9 cellular contexts compared by ENCODE assay signal in the genomic region with DNA sequence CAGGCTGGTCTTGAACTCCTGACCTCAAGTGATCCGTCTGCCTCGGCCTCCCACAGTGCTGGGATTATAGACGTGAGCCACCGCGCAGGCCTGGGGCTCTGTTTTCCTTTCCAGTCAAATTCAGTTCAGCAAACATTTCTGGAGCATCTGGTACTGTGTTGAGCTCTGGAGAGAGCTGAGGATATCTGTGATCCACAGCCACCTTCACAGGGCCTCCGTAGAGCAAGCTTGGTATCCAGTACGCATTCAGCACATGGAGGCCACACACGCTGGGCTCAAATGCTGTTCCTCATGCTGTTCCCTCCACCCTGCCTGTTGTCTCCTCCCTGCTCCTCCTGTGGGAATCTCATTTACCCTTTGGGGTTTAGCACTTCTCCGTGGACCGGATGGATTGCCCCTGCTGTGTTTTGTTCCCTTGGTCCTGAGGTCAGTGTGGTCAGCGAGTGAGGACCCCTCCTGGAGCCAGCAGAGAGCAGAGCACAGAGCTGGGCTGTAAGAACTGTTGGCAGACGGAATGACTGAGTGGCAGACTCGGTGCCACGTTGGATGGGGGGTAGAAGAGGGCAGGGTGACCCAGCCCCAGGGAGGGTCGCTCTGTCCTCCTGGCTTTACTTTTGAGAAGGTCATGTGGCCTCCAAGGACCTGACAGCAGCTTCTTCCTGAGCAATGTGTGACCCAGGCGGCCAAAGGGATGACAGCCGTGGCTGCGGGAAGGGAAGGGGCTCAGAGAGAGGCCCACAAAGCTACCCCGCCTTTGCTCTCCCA. TPM values are rescaled to one million over a fixed set of nuclear protein-coding genes. Genes with fewer than 3 reads are reported as not detected.
DNase-seq lines count a peak whose midpoint lies in the region; ATAC-seq, FAIRE-seq and TF ChIP-seq lines count a peak whose summit lies in the region.
"Had no signal": no experiment of that assay in that cellular context is flagged by ENCODE, and none has a peak within 500 bp of the region (broad histone marks: within the 10 kb centered on the region; RNA-seq: fewer than 3 reads in every experiment).

No MANE protein-coding gene starts in this region.

- H3K4me1 Mint-ChIP-seq in memory B cell: peaks cover 9% of the 10 kb centered on the region

- peak overlapping the region; percentile 44; the same call in 1 of the 2 replicates for H3K9ac ChIP-seq in GM12878 (ENCODE audit: control insufficient read depth, insufficient read depth, low read length)

- no peak for ATAC-seq in Right ventricle myocardium superior (ENCODE audit: poor library complexity)
- no peak for ATAC-seq in GM12878
- ATAC-seq in memory B cell (ENCODE audit: low read depth): no peak
- no peak for ATAC-seq in mucosa of descending colon
- ATAC-seq in GM21737 (IDR thresholded peaks at IDR 0.05; ENCODE audit: unreplicated experiment): no peak

- H3K36me3 Mint-ChIP-seq in memory B cell: no peaks in the 10 kb centered on the region

- peaks cover 8% of the 10 kb centered on the region for H3K4me1 ChIP-seq in cardiac muscle cell (ENCODE audit: low read depth)
- H3K4me1 ChIP-seq in GM12878 (ENCODE audit: control insufficient read depth, insufficient read depth, low read length): no peaks in the 10 kb centered on the region; the same call in 1 of the 2 replicates
- H3K4me1 ChIP-seq in transverse colon: peaks cover 0 to 18% (median 7%) of the 10 kb centered on the region in 4 donors
- H3K4me1 ChIP-seq in mucosa of descending colon (ENCODE audit: low read depth): peaks cover 5% of the 10 kb centered on the region

- H2AFZ ChIP-seq in GM12878 (ENCODE audit: control insufficient read depth, low read depth, low read length): no peak overlapping the region

- H3K27ac Mint-ChIP-seq in memory B cell: peak overlapping the region; percentile 86

- H3K4me3 ChIP-seq in cardiac muscle cell (peak overlapping the region; percentile 30), GM12878 (peak overlapping the region; percentile 72; the same call in 1 of the 2 replicates), transverse colon (peak overlapping the region in 3 of 4 donors; percentile 66 to 76 (median 75)), mucosa of descending colon (no peak overlapping the region)

- no peaks in the 10 kb centered on the region for H3K27me3 Mint-ChIP-seq in memory B cell

- BruUV-seq in GM12878 (replicated peaks; lab: Mats Ljungman, UMichigan): no TSS peak

- RAD21 ChIA-PET in GM12878 (lab: Charles Lee; ENCODE audit: unreplicated experiment): no interaction called here

- TF ChIP-seq RAD21 in GM12878 (IDR thresholded peaks at IDR 0.05; ENCODE audit: insufficient read depth, low read depth, low read length): no peak

- CTCF ChIA-PET in GM12878 (lab: Yijun Ruan, JAX): interaction anchor here (0.5 to 1.9 kb wide), 3 partner anchors 62 to 311 kb away, joined by 3 to 8 read pairs (median 3); no protein-coding TSS in a partner anchor

- H3K27ac ChIP-seq in cardiac muscle cell (no peak overlapping the region), GM12878 (ENCODE audit: control insufficient read depth, insufficient read depth) (no peak overlapping the region), transverse colon (peak overlapping the region; percentile 52 to 77 (median 58))

- H3K79me2 ChIP-seq in GM12878 (ENCODE audit: control insufficient read depth, insufficient read depth, low read length): no peaks in the 10 kb centered on the region

- in situ Hi-C loops in GM12878 (cut with MboI) (no loop called here), transverse colon (cut with MboI; ENCODE audit: low pct_ligation_motif_present in 1 of 4, low pct_unique_long_range_greater_than_20kb in 1 of 4, low sequenced_read_pairs in 3 of 4) (no loop called here)

- no peak for FAIRE-seq in GM12878 (lab: Jason Lieb, UNC)

- intact Hi-C loops in Right ventricle myocardium superior (cut with DNase I): no loop called here
- intact Hi-C loops in GM12878 (cut with micrococcal nuclease; ENCODE audit: unreplicated experiment): no loop called here
- intact Hi-C loops in transverse colon (cut with DNase I; ENCODE audit: low total_unique reads): no loop called here
- intact Hi-C loops in mucosa of descending colon (cut with DNase I, micrococcal nuclease): no loop called here

- H3K9me3 ChIP-seq in cardiac muscle cell (ENCODE audit: low read depth) (no peaks in the 10 kb centered on the region), GM12878 (replicated peaks; ENCODE audit: control insufficient read depth, insufficient read depth, low read length) (no peaks in the 10 kb centered on the region), transverse colon (no peaks in the 10 kb centered on the region), mucosa of descending colon (no peaks in the 10 kb centered on the region)

- peak overlapping the region; percentile 77 for H3K4me3 Mint-ChIP-seq in memory B cell

- H3K36me3 ChIP-seq in cardiac muscle cell: no peaks in the 10 kb centered on the region
- H3K36me3 ChIP-seq in GM12878 (ENCODE audit: control insufficient read depth in 2 of 2, insufficient read depth in 2 of 2, low read length in 1 of 2): no peaks in the 10 kb centered on the region
- H3K36me3 ChIP-seq in transverse colon: no peaks in the 10 kb centered on the region
- no peaks in the 10 kb centered on the region for H3K36me3 ChIP-seq in mucosa of descending colon (ENCODE audit: low read depth)

- POLR2A ChIA-PET in GM12878 (lab: Charles Lee): interaction anchor here (0.6 kb wide), 1 partner anchor 130 kb away, joined by 4 read pairs; no protein-coding TSS in a partner anchor

- H3K9me3 Mint-ChIP-seq in memory B cell: no peaks in the 10 kb centered on the region

- SMC1A ChIA-PET in GM12878 (lab: Charles Lee; ENCODE audit: uncharacterized antibody, unreplicated experiment): interaction anchor here (1.2 kb wide), 1 partner anchor 166 kb away, joined by 3 read pairs; no protein-coding TSS in a partner anchor

- no peaks in the 10 kb centered on the region for H4K20me1 ChIP-seq in GM12878 (ENCODE audit: control insufficient read depth, insufficient read depth)

- no peak for DNase-seq in cardiac muscle cell (ENCODE audit: low read depth in 1 of 2, low spot score in 1 of 2)
- DNase-seq in Right ventricle myocardium superior: no peak
- DNase-seq in GM12878 (ENCODE audit: low read depth, low spot score): no peak
- no peak for DNase-seq in memory B cell (ENCODE audit: low spot score in 2 of 2)
- no peak for DNase-seq in transverse colon
- DNase-seq in mucosa of descending colon: no peak
- DNase-seq in T1000 (lab: John Stamatoyannopoulos, UW): no peak

- TF ChIP-seq POLR2A in GM12878 (IDR thresholded peaks at IDR 0.05; ENCODE audit: low read depth, low read length) (no peak), transverse colon (IDR thresholded peaks at IDR 0.05) (no peak)

- no peak for TF ChIP-seq CTCF in cardiac muscle cell (IDR thresholded peaks at IDR 0.05; ENCODE audit: low read depth, low read length)
- no peak for TF ChIP-seq CTCF in GM12878 (IDR thresholded peaks at IDR 0.05 in 2 of 3, conservative IDR thresholded peaks at IDR 0.05 in 1 of 3; ENCODE audit: control insufficient read depth in 2 of 3, extremely low read depth in 1 of 3, insufficient read depth in 1 of 3, low read depth in 3 of 3, low read length in 3 of 3)
- TF ChIP-seq CTCF in transverse colon (IDR thresholded peaks at IDR 0.05): no peak
- no peak for TF ChIP-seq CTCF in mucosa of descending colon (IDR thresholded peaks at IDR 0.05)

- 70% methylated on average over 19 of the region's 19 CpGs for WGBS in GM12878 (ENCODE audit: insufficient coverage, insufficient replicate concordance, low lambda C conversion rate, missing lambda C conversion rate)
- WGBS in transverse colon (ENCODE audit: low coverage in 1 of 2), 2 donors: 76 to 80% methylated on average over 1 to 19 of the region's 19 CpGs

- TF ChIP-seq EP300 in GM12878 (IDR thresholded peaks at IDR 0.05; ENCODE audit: borderline replicate concordance in 1 of 2, control insufficient read depth in 1 of 2, low read depth in 2 of 2, low read length in 2 of 2) (no peak), transverse colon (IDR thresholded peaks at IDR 0.05; ENCODE audit: low read depth) (no peak)

- H3K4me2 ChIP-seq in GM12878 (ENCODE audit: control insufficient read depth, insufficient read depth): peak overlapping the region; percentile 92; the same call in 1 of the 2 replicates

- peaks cover 5% of the 10 kb centered on the region for H3K27me3 ChIP-seq in cardiac muscle cell
- no peaks in the 10 kb centered on the region for H3K27me3 ChIP-seq in GM12878 (replicated peaks in 1 of 2; ENCODE audit: control insufficient read depth in 2 of 2, insufficient read depth in 2 of 2, low read length in 1 of 2)
- no peaks in the 10 kb centered on the region for H3K27me3 ChIP-seq in transverse colon

RNA-seq across cellular contexts. Expression of a gene that starts 0.9 kb away (rescaled TPM):
- total RNA-seq in cardiac muscle cell (7.6 and 15.1 TPM in 2 replicates), Right ventricle myocardium superior (16.8 TPM), GM12878 (2014; rRNA removed) (3.5 and 4.7 TPM in 2 replicates), GM12878 (2014; rRNA removed; fragmentation: Illumina TruSeq; extraction: Trizol) (1.9 and 2.1 TPM in 2 replicates), GM12878 (2021) (2.8 and 4.2 TPM in 2 replicates), transverse colon (10 to 100 TPM in 1 of 4 donors, 1 to 10 TPM in 2, not detected in 1; 6.4 to 54.1 (median 9.3) TPM), mucosa of descending colon (10 to 100 TPM in 2 of 3 donors, 1 to 10 TPM in 1; 7.7 to 12.7 (median 11.5) TPM)
- polyA plus RNA-seq in cardiac muscle cell (9.3 and 9.8 TPM in 2 replicates), GM12878 (2011; rRNA removed) (0.04 and 0.14 TPM in 2 replicates), GM12878 (2014; fragmentation: Illumina TruSeq; extraction: Trizol) (0.54 and 2.1 TPM in 2 replicates), GM12878 (2014; fragmentation: Nextera tagmentation; extraction: Ambion mirVana) (under 1 TPM; 0.23 to 0.73 TPM), GM12878 (2014; rRNA removed) (3.4 and 4.2 TPM in 2 replicates), GM12878 (2016; fragmentation: Nextera tagmentation; extraction: Ambion mirVana) (1 to 10 TPM; 1.3 to 2.0 TPM)
- total RNA-seq in GM12878 (2013; cell fraction: nucleolus; rRNA removed): 0.37 and 0.96 TPM in 2 replicates
- 0.85 TPM for polyA plus RNA-seq in GM12878 (2011; ENCODE audit: low read depth)
- polyA plus RNA-seq in GM12878 (2011; cell fraction: cytosol; rRNA removed): 0.07 and 0.08 TPM in 2 replicates
- 0.22 and 0.31 TPM in 2 replicates for polyA plus RNA-seq in GM12878 (2011; cell fraction: nucleus; rRNA removed)
- 2.6 and 2.9 TPM in 2 replicates for polyA plus RNA-seq in GM12878 (2012)
- 0.05 TPM in 1 of 2 replicates, not detected in the other for polyA minus RNA-seq in GM12878 (2011; rRNA and poly(A)+ RNA removed)
- polyA minus RNA-seq in GM12878 (2011; cell fraction: cytosol; rRNA and poly(A)+ RNA removed): not detected in 2 replicates
- 0.29 TPM in 1 of 2 replicates, not detected in the other for polyA minus RNA-seq in GM12878 (2011; cell fraction: nucleus; rRNA and poly(A)+ RNA removed)

RNA-seq across cellular contexts. Expression of a gene that starts 33.2 kb away (rescaled TPM):
- total RNA-seq in cardiac muscle cell (14.2 and 18.1 TPM in 2 replicates), Right ventricle myocardium superior (5.1 TPM), GM12878 (2014; rRNA removed) (0.76 and 0.79 TPM in 2 replicates), GM12878 (2014; rRNA removed; fragmentation: Illumina TruSeq; extraction: Trizol) (0.40 and 0.46 TPM in 2 replicates), GM12878 (2021) (1.0 and 1.1 TPM in 2 replicates), transverse colon (10 to 100 TPM in 2 of 4 donors, 1 to 10 TPM in 1, not detected in 1; 9.7 to 10.5 (median 10.1) TPM), mucosa of descending colon (1 to 10 TPM in 2 of 3 donors, under 1 TPM in 1; 0.96 to 3.1 (median 2.3) TPM)
- polyA plus RNA-seq in cardiac muscle cell (23.5 and 24.6 TPM in 2 replicates), GM12878 (2011; rRNA removed) (2.4 and 5.5 TPM in 2 replicates), GM12878 (2014; fragmentation: Illumina TruSeq; extraction: Trizol) (0.27 and 0.32 TPM in 2 replicates), GM12878 (2014; fragmentation: Nextera tagmentation; extraction: Ambion mirVana) (under 1 TPM; 0.11 to 0.16 TPM), GM12878 (2014; rRNA removed) (0.46 and 0.66 TPM in 2 replicates), GM12878 (2016; fragmentation: Nextera tagmentation; extraction: Ambion mirVana) (1 to 10 TPM; 3.5 to 4.2 TPM)
- total RNA-seq in GM12878 (2013; cell fraction: nucleolus; rRNA removed): 13.5 and 14.0 TPM in 2 replicates
- 1.0 TPM for polyA plus RNA-seq in GM12878 (2011; ENCODE audit: low read depth)
- 4.5 and 4.9 TPM in 2 replicates for polyA plus RNA-seq in GM12878 (2011; cell fraction: cytosol; rRNA removed)
- 7.8 and 12.6 TPM in 2 replicates for polyA plus RNA-seq in GM12878 (2011; cell fraction: nucleus; rRNA removed)
- polyA plus RNA-seq in GM12878 (2012): 2.0 and 2.9 TPM in 2 replicates
- polyA minus RNA-seq in GM12878 (2011; rRNA and poly(A)+ RNA removed): 3.4 and 6.9 TPM in 2 replicates
- polyA minus RNA-seq in GM12878 (2011; cell fraction: cytosol; rRNA and poly(A)+ RNA removed): 1.4 and 3.5 TPM in 2 replicates
- polyA minus RNA-seq in GM12878 (2011; cell fraction: nucleus; rRNA and poly(A)+ RNA removed): 8.7 and 9.3 TPM in 2 replicates

RNA-seq across cellular contexts. Expression of a gene that starts 40.5 kb away (rescaled TPM):
- total RNA-seq in cardiac muscle cell (53.2 and 63.7 TPM in 2 replicates), Right ventricle myocardium superior (205 TPM), GM12878 (2014; rRNA removed) (64.7 and 67.0 TPM in 2 replicates), GM12878 (2014; rRNA removed; fragmentation: Illumina TruSeq; extraction: Trizol) (68.3 and 72.9 TPM in 2 replicates), GM12878 (2021) (118 and 126 TPM in 2 replicates), transverse colon (100 to 1,000 TPM in 3 of 4 donors, 10 to 100 TPM in 1; 65.1 to 135 (median 103) TPM), mucosa of descending colon (100 to 1,000 TPM; 106 to 125 (median 121) TPM)
- polyA plus RNA-seq in cardiac muscle cell (10.0 and 13.8 TPM in 2 replicates), GM12878 (2011; rRNA removed) (127 and 141 TPM in 2 replicates), GM12878 (2014; fragmentation: Illumina TruSeq; extraction: Trizol) (116 and 119 TPM in 2 replicates), GM12878 (2014; fragmentation: Nextera tagmentation; extraction: Ambion mirVana) (10 to 100 TPM in 1 of 2 experiments, 1 to 10 TPM in 1; 2.9 to 12.2 TPM), GM12878 (2014; rRNA removed) (113 and 116 TPM in 2 replicates), GM12878 (2016; fragmentation: Nextera tagmentation; extraction: Ambion mirVana) (10 to 100 TPM; 10.8 to 14.9 TPM)
- total RNA-seq in GM12878 (2013; cell fraction: nucleolus; rRNA removed): 115 and 132 TPM in 2 replicates
- polyA plus RNA-seq in GM12878 (2011; ENCODE audit: low read depth): 49.5 TPM
- polyA plus RNA-seq in GM12878 (2011; cell fraction: cytosol; rRNA removed): 189 and 215 TPM in 2 replicates
- 134 and 155 TPM in 2 replicates for polyA plus RNA-seq in GM12878 (2011; cell fraction: nucleus; rRNA removed)
- 68.5 and 77.5 TPM in 2 replicates for polyA plus RNA-seq in GM12878 (2012)
- 130 and 164 TPM in 2 replicates for polyA minus RNA-seq in GM12878 (2011; rRNA and poly(A)+ RNA removed)
- polyA minus RNA-seq in GM12878 (2011; cell fraction: cytosol; rRNA and poly(A)+ RNA removed): 32.6 and 43.8 TPM in 2 replicates
- 40.4 and 50.0 TPM in 2 replicates for polyA minus RNA-seq in GM12878 (2011; cell fraction: nucleus; rRNA and poly(A)+ RNA removed)

RNA-seq across cellular contexts. Expression of a gene that starts 46.2 kb away (rescaled TPM):
- total RNA-seq in cardiac muscle cell (not detected in 2 replicates), Right ventricle myocardium superior (not detected), GM12878 (2014; rRNA removed) (0.16 and 0.23 TPM in 2 replicates), GM12878 (2014; rRNA removed; fragmentation: Illumina TruSeq; extraction: Trizol) (0.27 and 0.37 TPM in 2 replicates), GM12878 (2021) (0.11 and 0.33 TPM in 2 replicates), transverse colon (under 1 TPM in 1 of 4 donors, not detected in 3; 0.79 TPM), mucosa of descending colon (under 1 TPM in 2 of 3 donors, not detected in 1; 0.07 to 0.09 TPM)
- polyA plus RNA-seq in cardiac muscle cell (0.06 and 0.75 TPM in 2 replicates), GM12878 (2011; rRNA removed) (0.03 and 0.11 TPM in 2 replicates), GM12878 (2014; fragmentation: Illumina TruSeq; extraction: Trizol) (0.16 TPM in 1 of 2 replicates, not detected in the other), GM12878 (2014; fragmentation: Nextera tagmentation; extraction: Ambion mirVana) (under 1 TPM; 0.04 to 0.05 TPM), GM12878 (2014; rRNA removed) (0.08 and 0.12 TPM in 2 replicates), GM12878 (2016; fragmentation: Nextera tagmentation; extraction: Ambion mirVana) (under 1 TPM; 0.28 to 0.42 TPM)
- not detected in 2 replicates for total RNA-seq in GM12878 (2013; cell fraction: nucleolus; rRNA removed)
- polyA plus RNA-seq in GM12878 (2011; ENCODE audit: low read depth): 0.29 TPM
- not detected in 2 replicates for polyA plus RNA-seq in GM12878 (2011; cell fraction: cytosol; rRNA removed)
- polyA plus RNA-seq in GM12878 (2011; cell fraction: nucleus; rRNA removed): 0.03 TPM in 1 of 2 replicates, not detected in the other
- 0.38 and 0.50 TPM in 2 replicates for polyA plus RNA-seq in GM12878 (2012)
- polyA minus RNA-seq in GM12878 (2011; rRNA and poly(A)+ RNA removed): not detected in 2 replicates
- not detected in 2 replicates for polyA minus RNA-seq in GM12878 (2011; cell fraction: cytosol; rRNA and poly(A)+ RNA removed)
- polyA minus RNA-seq in GM12878 (2011; cell fraction: nucleus; rRNA and poly(A)+ RNA removed): not detected in 2 replicates
- total RNA-seq: temporal lobe had no signal

Comparison
In these comparisons a context has a peak if more than half of its experiments do, and no peak if none do; other contexts are left out.
1. H3K27ac ChIP-seq: peak in transverse colon (4 of 4); none in cardiac muscle cell (single experiment) and GM12878 (single experiment).